Comparison of ENCODE assay signal across 37 cellular contexts in the genomic region with DNA sequence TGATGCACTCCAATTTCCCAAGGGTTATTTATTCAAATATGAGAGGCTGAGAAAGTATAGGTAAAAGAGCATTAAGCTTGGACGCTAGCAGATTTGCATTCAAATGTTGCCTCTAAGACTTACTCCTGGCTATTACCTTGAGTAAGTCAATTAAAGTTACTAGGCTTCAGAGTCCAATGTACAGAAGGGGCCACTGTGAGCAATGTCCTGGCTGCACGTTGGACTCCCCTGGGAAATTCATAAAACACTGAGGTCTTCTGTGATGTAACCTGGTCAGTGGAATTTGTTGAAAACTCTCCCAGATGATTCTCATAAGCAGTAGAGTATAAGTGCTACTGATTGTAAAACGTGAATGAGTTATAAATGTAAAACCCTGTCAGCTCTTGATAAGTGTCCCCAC.
"Had no signal": no experiment of that assay in that cellular context is flagged by ENCODE, and none has a peak within 500 bp of the region (broad histone marks: within the 10 kb centered on the region; RNA-seq: fewer than 3 reads in every experiment).

No MANE protein-coding gene starts in this region.

- H3K36me3 Mint-ChIP-seq: activated CD4-positive, alpha-beta memory T cell treated with anti-CD3 and anti-CD28 coated beads for 36 hours; activated CD8-positive, alpha-beta memory T cell treated with anti-CD3 and anti-CD28 coated beads, Interleukin-2, amount 10 ng/mL, durations not matched to agents 7 days and 5 days; activated naive CD4-positive, alpha-beta T cell treated with anti-CD3 and anti-CD28 coated beads, Interleukin-2, amount 50 U/mL, for 24 hours; activated naive CD8-positive, alpha-beta T cell treated with anti-CD3 and anti-CD28 coated beads for 36 hours had no signal

- FAIRE-seq: endometrium, endothelial cell of umbilical vein had no signal

- H3K36me3 ChIP-seq: adrenal gland, breast epithelium, cardiac muscle cell, colonic mucosa, esophagus squamous epithelium, gastroesophageal sphincter had no signal

- H3K9me3 ChIP-seq: adrenal gland, body of pancreas, breast epithelium, colonic mucosa, esophagus squamous epithelium, gastroesophageal sphincter had no signal

- H3K27ac ChIP-seq: adrenal gland, body of pancreas, breast epithelium, cardiac muscle cell, colonic mucosa, epithelial cell of prostate, esophagus squamous epithelium, gastroesophageal sphincter had no signal

- H3K4me1 ChIP-seq: body of pancreas, breast epithelium, colonic mucosa, gastroesophageal sphincter had no signal

- H3K27me3 ChIP-seq: adrenal gland, body of pancreas, cardiac muscle cell, colonic mucosa, esophagus squamous epithelium, gastroesophageal sphincter had no signal

- DNase-seq: activated CD4-positive, alpha-beta memory T cell treated with anti-CD3 and anti-CD28 coated beads for 36 hours; activated CD4-positive, alpha-beta T cell treated with anti-CD3 and anti-CD28 coated beads for 36 hours; activated CD4-positive, alpha-beta T cell treated with anti-CD3 and anti-CD28 coated beads, Interleukin-2, amount 10 ng/mL, durations not matched to agents 24 days and 14 days; activated CD4-positive, CD25-positive, alpha-beta regulatory T cell; activated CD4-positive, CD25-positive, alpha-beta regulatory T cell treated with anti-CD3 and anti-CD28 coated beads, Interleukin-2, amount 50 U/mL, for 72 hours; activated CD8-positive, alpha-beta memory T cell treated with anti-CD3 and anti-CD28 coated beads, Interleukin-2, amount 10 ng/mL, durations not matched to agents 7 days and 5 days; activated CD8-positive, alpha-beta memory T cell treated with anti-CD3 and anti-CD28 coated beads, Interleukin-2, amount 50 U/mL, for 4 hours; activated CD8-positive, alpha-beta T cell treated with anti-CD3 and anti-CD28 coated beads, Interleukin-2, amount 10 ng/mL, durations not matched to agents 7 days and 5 days; activated effector memory CD4-positive, alpha-beta T cell treated with anti-CD3 and anti-CD28 coated beads, Interleukin-2, amount 50 U/mL, for 16 hours; activated naive CD4-positive, alpha-beta T cell treated with anti-CD3 and anti-CD28 coated beads for 36 hours; activated naive CD8-positive, alpha-beta T cell treated with anti-CD3 and anti-CD28 coated beads for 36 hours; activated naive CD8-positive, alpha-beta T cell treated with anti-CD3 and anti-CD28 coated beads, Interleukin-2, amount 50 U/mL, for 24 hours; activated T-cell treated with anti-CD3 and anti-CD28 coated beads, Interleukin-2, amount 50 U/mL, for 1 hour; activated T-cell treated with anti-CD3 and anti-CD28 coated beads, Interleukin-2, amount 50 U/mL, for 48 hours; adrenal gland; amygdala; aorta; body of pancreas; central memory CD4-positive, alpha-beta T cell; cerebellar nuclear complex; colonic mucosa; effector CD8-positive, alpha-beta T cell; esophagus squamous epithelium; foreskin melanocyte; T-helper 1 cell; T-helper 17 cell; T1000 had no signal

- H3K27ac Mint-ChIP-seq: activated CD4-positive, alpha-beta memory T cell treated with anti-CD3 and anti-CD28 coated beads for 36 hours; activated CD4-positive, alpha-beta T cell treated with anti-CD3 and anti-CD28 coated beads for 36 hours; activated CD4-positive, alpha-beta T cell treated with anti-CD3 and anti-CD28 coated beads, Interleukin-2, amount 10 ng/mL, durations not matched to agents 24 days and 14 days; activated CD8-positive, alpha-beta memory T cell treated with anti-CD3 and anti-CD28 coated beads, Interleukin-2, amount 10 ng/mL, durations not matched to agents 7 days and 5 days; activated CD8-positive, alpha-beta T cell treated with anti-CD3 and anti-CD28 coated beads, Interleukin-2, amount 10 ng/mL, durations not matched to agents 7 days and 5 days; activated naive CD4-positive, alpha-beta T cell treated with anti-CD3 and anti-CD28 coated beads for 36 hours; activated naive CD4-positive, alpha-beta T cell treated with anti-CD3 and anti-CD28 coated beads, Interleukin-2, amount 50 U/mL, for 24 hours; activated naive CD8-positive, alpha-beta T cell treated with anti-CD3 and anti-CD28 coated beads for 36 hours; activated naive CD8-positive, alpha-beta T cell treated with anti-CD3 and anti-CD28 coated beads, Interleukin-2, amount 50 U/mL, for 24 hours; activated T-helper 1 cell treated with anti-CD3 and anti-CD28 coated beads, Interleukin-12 subunit alpha, Interleukin-12 subunit beta, Interleukin-2, Interleukin-4 antibody, amounts not matched to agents 30 ng/mL and 10 ng/mL and 1 ng/mL, durations not matched to agents 14 hours and 24 hours and 36 hours; activated T-helper 2 cell treated with anti-CD3 and anti-CD28 coated beads, Interferon-gamma antibody, Interleukin-2, Interleukin-4, amounts not matched to agents 10 μg/mL and 5 μg/mL and 100 μg/mL, durations not matched to agents 14 hours and 24 hours and 36 hours; T-helper 17 cell; T-helper 2 cell treated with Interferon-gamma antibody and Interleukin-4, amounts not matched to agents 5 μg/mL and 100 μg/mL, for 36 hours had no signal

- H3K9me3 Mint-ChIP-seq: activated CD4-positive, alpha-beta memory T cell treated with anti-CD3 and anti-CD28 coated beads for 36 hours; activated CD4-positive, alpha-beta T cell treated with anti-CD3 and anti-CD28 coated beads, Interleukin-2, amount 10 ng/mL, durations not matched to agents 24 days and 14 days; activated naive CD4-positive, alpha-beta T cell treated with anti-CD3 and anti-CD28 coated beads for 36 hours; activated naive CD4-positive, alpha-beta T cell treated with anti-CD3 and anti-CD28 coated beads, Interleukin-2, amount 50 U/mL, for 24 hours; activated naive CD8-positive, alpha-beta T cell treated with anti-CD3 and anti-CD28 coated beads for 36 hours; activated naive CD8-positive, alpha-beta T cell treated with anti-CD3 and anti-CD28 coated beads, Interleukin-2, amount 50 U/mL, for 24 hours; activated T-helper 1 cell treated with anti-CD3 and anti-CD28 coated beads, Interleukin-12 subunit alpha, Interleukin-12 subunit beta, Interleukin-2, Interleukin-4 antibody, amounts not matched to agents 30 ng/mL and 10 ng/mL and 1 ng/mL, durations not matched to agents 14 hours and 24 hours and 36 hours; activated T-helper 2 cell treated with anti-CD3 and anti-CD28 coated beads, Interferon-gamma antibody, Interleukin-2, Interleukin-4, amounts not matched to agents 10 μg/mL and 5 μg/mL and 100 μg/mL, durations not matched to agents 14 hours and 24 hours and 36 hours; T-helper 2 cell treated with Interferon-gamma antibody and Interleukin-4, amounts not matched to agents 5 μg/mL and 100 μg/mL, for 36 hours had no signal

- H3K4me3 Mint-ChIP-seq: activated CD4-positive, alpha-beta memory T cell treated with anti-CD3 and anti-CD28 coated beads for 36 hours; activated CD4-positive, alpha-beta T cell treated with anti-CD3 and anti-CD28 coated beads for 36 hours; activated CD4-positive, alpha-beta T cell treated with anti-CD3 and anti-CD28 coated beads, Interleukin-2, amount 10 ng/mL, durations not matched to agents 24 days and 14 days; activated CD8-positive, alpha-beta memory T cell treated with anti-CD3 and anti-CD28 coated beads, Interleukin-2, amount 10 ng/mL, durations not matched to agents 7 days and 5 days; activated CD8-positive, alpha-beta T cell treated with anti-CD3 and anti-CD28 coated beads, Interleukin-2, amount 10 ng/mL, durations not matched to agents 7 days and 5 days; activated naive CD4-positive, alpha-beta T cell treated with anti-CD3 and anti-CD28 coated beads for 36 hours; activated naive CD4-positive, alpha-beta T cell treated with anti-CD3 and anti-CD28 coated beads, Interleukin-2, amount 50 U/mL, for 24 hours; activated naive CD8-positive, alpha-beta T cell treated with anti-CD3 and anti-CD28 coated beads for 36 hours; activated naive CD8-positive, alpha-beta T cell treated with anti-CD3 and anti-CD28 coated beads, Interleukin-2, amount 50 U/mL, for 24 hours; activated T-helper 1 cell treated with anti-CD3 and anti-CD28 coated beads, Interleukin-12 subunit alpha, Interleukin-12 subunit beta, Interleukin-2, Interleukin-4 antibody, amounts not matched to agents 30 ng/mL and 10 ng/mL and 1 ng/mL, durations not matched to agents 14 hours and 24 hours and 36 hours; T-helper 17 cell; T-helper 2 cell treated with Interferon-gamma antibody and Interleukin-4, amounts not matched to agents 5 μg/mL and 100 μg/mL, for 36 hours had no signal

- H3K4me3 ChIP-seq: adrenal gland, body of pancreas, breast epithelium, cardiac muscle cell, colonic mucosa, esophagus squamous epithelium, gastroesophageal sphincter had no signal

- H3K4me1 Mint-ChIP-seq: activated CD4-positive, alpha-beta T cell treated with anti-CD3 and anti-CD28 coated beads for 36 hours; activated CD4-positive, alpha-beta T cell treated with anti-CD3 and anti-CD28 coated beads, Interleukin-2, amount 10 ng/mL, durations not matched to agents 24 days and 14 days; activated CD8-positive, alpha-beta memory T cell treated with anti-CD3 and anti-CD28 coated beads, Interleukin-2, amount 10 ng/mL, durations not matched to agents 7 days and 5 days; activated naive CD4-positive, alpha-beta T cell treated with anti-CD3 and anti-CD28 coated beads, Interleukin-2, amount 50 U/mL, for 24 hours; activated naive CD8-positive, alpha-beta T cell treated with anti-CD3 and anti-CD28 coated beads for 36 hours; activated naive CD8-positive, alpha-beta T cell treated with anti-CD3 and anti-CD28 coated beads, Interleukin-2, amount 50 U/mL, for 24 hours; T-helper 17 cell had no signal

- ATAC-seq: activated CD4-positive, alpha-beta T cell treated with anti-CD3 and anti-CD28 coated beads for 36 hours; activated CD8-positive, alpha-beta memory T cell treated with anti-CD3 and anti-CD28 coated beads, Interleukin-2, amount 10 ng/mL, durations not matched to agents 7 days and 5 days; activated CD8-positive, alpha-beta T cell treated with anti-CD3 and anti-CD28 coated beads, Interleukin-2, amount 10 ng/mL, durations not matched to agents 7 days and 5 days; activated naive CD8-positive, alpha-beta T cell treated with anti-CD3 and anti-CD28 coated beads, Interleukin-2, amount 50 U/mL, for 24 hours; body of pancreas; gastroesophageal sphincter; T-helper 17 cell had no signal

- H3K27me3 Mint-ChIP-seq: activated CD4-positive, alpha-beta T cell treated with anti-CD3 and anti-CD28 coated beads, Interleukin-2, amount 10 ng/mL, durations not matched to agents 24 days and 14 days; activated CD8-positive, alpha-beta memory T cell treated with anti-CD3 and anti-CD28 coated beads, Interleukin-2, amount 10 ng/mL, durations not matched to agents 7 days and 5 days; activated naive CD8-positive, alpha-beta T cell treated with anti-CD3 and anti-CD28 coated beads, Interleukin-2, amount 50 U/mL, for 24 hours had no signal
